Comparison of ENCODE assay signal across 1 cellular context in genomic region chr10:123530166-123530870, GRCh38.
TF ChIP-seq lines count a peak whose summit lies in the region.

No MANE protein-coding gene starts in this region.

TF ChIP-seq in HepG2, 621 proteins besides CTCF, POLR2A, EP300 and RAD21 (continued from another document):
- TF ChIP-seq ZNF639 (CRISPR knock-in tag; conservative IDR thresholded peaks at IDR 0.05) (no peak), ZNF703 (CRISPR knock-in tag; IDR thresholded peaks at IDR 0.05; ENCODE audit: borderline replicate concordance) (no peak)
TF ChIP-seq in HepG2: peak in this region for 0.
